1 cellular context compared by ENCODE assay signal in the genomic region with DNA sequence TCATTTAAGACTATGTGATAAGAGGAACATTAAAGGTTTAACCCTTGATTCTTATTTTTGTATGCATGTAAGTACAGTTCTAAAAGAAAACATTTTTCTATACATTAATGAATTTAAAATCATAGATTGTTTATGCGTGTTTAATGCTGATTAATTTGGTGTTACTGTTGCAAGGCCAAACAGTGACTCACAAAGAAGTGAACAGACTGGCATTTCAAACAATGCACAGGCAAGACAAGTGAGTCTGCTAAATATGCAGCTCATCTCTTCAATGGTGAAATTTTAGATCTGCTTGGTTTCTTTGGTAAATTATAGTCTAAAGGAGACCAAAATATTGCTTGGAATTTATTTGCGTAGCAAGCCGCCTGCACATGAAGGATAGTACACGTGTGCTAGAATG.
TF ChIP-seq lines count a peak whose summit lies in the region.

No MANE protein-coding gene starts in this region.

TF ChIP-seq in K562, 482 proteins besides CTCF, POLR2A, EP300 and RAD21 (continued from another document):
- TF ChIP-seq, protein P1, sequence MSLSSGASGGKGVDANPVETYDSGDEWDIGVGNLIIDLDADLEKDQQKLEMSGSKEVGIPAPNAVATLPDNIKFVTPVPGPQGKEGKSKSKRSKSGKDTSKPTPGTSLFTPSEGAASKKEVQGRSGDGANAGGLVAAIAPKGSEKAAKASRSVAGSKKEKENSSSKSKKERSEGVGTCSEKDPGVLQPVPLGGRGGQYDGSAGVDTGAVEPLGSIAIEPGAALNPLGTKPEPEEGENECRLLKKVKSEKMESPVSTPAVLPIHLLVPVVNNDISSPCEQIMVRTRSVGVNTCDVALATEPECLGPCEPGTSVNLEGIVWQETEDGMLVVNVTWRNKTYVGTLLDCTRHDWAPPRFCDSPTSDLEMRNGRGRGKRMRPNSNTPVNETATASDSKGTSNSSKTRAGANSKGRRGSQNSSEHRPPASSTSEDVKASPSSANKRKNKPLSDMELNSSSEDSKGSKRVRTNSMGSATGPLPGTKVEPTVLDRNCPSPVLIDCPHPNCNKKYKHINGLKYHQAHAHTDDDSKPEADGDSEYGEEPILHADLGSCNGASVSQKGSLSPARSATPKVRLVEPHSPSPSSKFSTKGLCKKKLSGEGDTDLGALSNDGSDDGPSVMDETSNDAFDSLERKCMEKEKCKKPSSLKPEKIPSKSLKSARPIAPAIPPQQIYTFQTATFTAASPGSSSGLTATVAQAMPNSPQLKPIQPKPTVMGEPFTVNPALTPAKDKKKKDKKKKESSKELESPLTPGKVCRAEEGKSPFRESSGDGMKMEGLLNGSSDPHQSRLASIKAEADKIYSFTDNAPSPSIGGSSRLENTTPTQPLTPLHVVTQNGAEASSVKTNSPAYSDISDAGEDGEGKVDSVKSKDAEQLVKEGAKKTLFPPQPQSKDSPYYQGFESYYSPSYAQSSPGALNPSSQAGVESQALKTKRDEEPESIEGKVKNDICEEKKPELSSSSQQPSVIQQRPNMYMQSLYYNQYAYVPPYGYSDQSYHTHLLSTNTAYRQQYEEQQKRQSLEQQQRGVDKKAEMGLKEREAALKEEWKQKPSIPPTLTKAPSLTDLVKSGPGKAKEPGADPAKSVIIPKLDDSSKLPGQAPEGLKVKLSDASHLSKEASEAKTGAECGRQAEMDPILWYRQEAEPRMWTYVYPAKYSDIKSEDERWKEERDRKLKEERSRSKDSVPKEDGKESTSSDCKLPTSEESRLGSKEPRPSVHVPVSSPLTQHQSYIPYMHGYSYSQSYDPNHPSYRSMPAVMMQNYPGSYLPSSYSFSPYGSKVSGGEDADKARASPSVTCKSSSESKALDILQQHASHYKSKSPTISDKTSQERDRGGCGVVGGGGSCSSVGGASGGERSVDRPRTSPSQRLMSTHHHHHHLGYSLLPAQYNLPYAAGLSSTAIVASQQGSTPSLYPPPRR (CRISPR knock-in tag; IDR thresholded peaks at IDR 0.05; ENCODE audit: borderline replicate concordance) = no peak
- TF ChIP-seq EGR1 (conservative IDR thresholded peaks at IDR 0.05) = no peak
- TF ChIP-seq ZKSCAN3 (CRISPR knock-in tag; IDR thresholded peaks at IDR 0.05) = no peak
- no peak for TF ChIP-seq PCBP1 (IDR thresholded peaks at IDR 0.05; ENCODE audit: low read depth, low read length, poor library complexity, severe bottlenecking)
- no peak for TF ChIP-seq HDAC8 (tag; IDR thresholded peaks at IDR 0.05)
- no peak for TF ChIP-seq SRSF3 (IDR thresholded peaks at IDR 0.05; ENCODE audit: insufficient read depth, low read length)
- no peak for TF ChIP-seq CEBPG (CRISPR knock-in tag; IDR thresholded peaks at IDR 0.05)
- no peak for TF ChIP-seq CEBPG (tag; conservative IDR thresholded peaks at IDR 0.05 in 1 of 2, IDR thresholded peaks at IDR 0.05 in 1 of 2)
- no peak for TF ChIP-seq CBX5 (IDR thresholded peaks at IDR 0.05; ENCODE audit: borderline replicate concordance, low read depth)
